In genomic region chr15:94064676-94065313, GRCh38 we compare ENCODE assay signal across 17 cellular contexts.
DNase-seq lines count a peak whose midpoint lies in the region; ATAC-seq, FAIRE-seq and TF ChIP-seq lines count a peak whose summit lies in the region.
"Had no signal": no experiment of that assay in that cellular context is flagged by ENCODE, and none has a peak within 500 bp of the region (broad histone marks: within the 10 kb centered on the region; RNA-seq: fewer than 3 reads in every experiment).

No MANE protein-coding gene starts in this region.

- no peak overlapping the region for H3K4me3 ChIP-seq in HepG2 (replicated peaks in 1 of 3; ENCODE audit: insufficient read depth in 1 of 3, low read depth in 2 of 3, low read length in 3 of 3)
- H3K4me3 ChIP-seq in right lobe of liver = no peak overlapping the region
- no peak overlapping the region for H3K4me3 ChIP-seq in esophagus squamous epithelium
- no peak overlapping the region for H3K4me3 ChIP-seq in muscle layer of colon (ENCODE audit: low read depth in 1 of 2, low read length in 2 of 2)
- H3K4me3 ChIP-seq in WERI-Rb-1 (ENCODE audit: low read depth, low read length) = no peak overlapping the region
- H3K4me3 ChIP-seq: BLaER1 had no signal

- in situ Hi-C loops in HepG2 (cut with HindIII; ENCODE audit: extremely low pct_ligation_motif_present, low pct_unique_long_range_greater_than_20kb) = no loop called here

- peaks cover 2% of the 10 kb centered on the region for H3K4me1 Mint-ChIP-seq in osteocyte (ENCODE audit: unreplicated experiment)
- H3K4me1 Mint-ChIP-seq: CD8-positive, alpha-beta memory T cell had no signal

- H3K27ac Mint-ChIP-seq in osteocyte (ENCODE audit: unreplicated experiment) = no peak overlapping the region
- H3K27ac Mint-ChIP-seq: CD8-positive, alpha-beta memory T cell had no signal

- H3K4me1 ChIP-seq in HepG2 (ENCODE audit: insufficient read depth, low read length) (no peaks in the 10 kb centered on the region), right lobe of liver (no peaks in the 10 kb centered on the region), esophagus squamous epithelium (peaks cover 5 to 43% (median 19%) of the 10 kb centered on the region in 3 donors), muscle layer of colon (ENCODE audit: insufficient read depth, low read length) (peaks cover 11% of the 10 kb centered on the region)
- H3K4me1 ChIP-seq: BLaER1 had no signal

- no peak for TF ChIP-seq CTCF in HepG2 (CRISPR knock-in tag; IDR thresholded peaks at IDR 0.05)
- no peak for TF ChIP-seq CTCF in right lobe of liver (IDR thresholded peaks at IDR 0.05)
- TF ChIP-seq CTCF in esophagus squamous epithelium (IDR thresholded peaks at IDR 0.05) = no peak
- TF ChIP-seq CTCF in WERI-Rb-1 (IDR thresholded peaks at IDR 0.05; ENCODE audit: low read depth, low read length) = no peak
- TF ChIP-seq CTCF in osteocyte (IDR thresholded peaks at IDR 0.05) = no peak

- FAIRE-seq in HepG2 (lab: Jason Lieb, UNC) = no peak
- FAIRE-seq: GM12892, GM19239 had no signal

- H3K27me3 ChIP-seq in HepG2 (ENCODE audit: control insufficient read depth in 1 of 2, insufficient read depth in 2 of 2, low read length in 2 of 2) (no peaks in the 10 kb centered on the region), right lobe of liver (no peaks in the 10 kb centered on the region), esophagus squamous epithelium (no peaks in the 10 kb centered on the region), muscle layer of colon (ENCODE audit: control insufficient read depth in 1 of 2, insufficient read depth in 2 of 2, low read length in 2 of 2) (no peaks in the 10 kb centered on the region), WERI-Rb-1 (ENCODE audit: insufficient read depth, low read depth, severe bottlenecking) (peaks cover 22% of the 10 kb centered on the region)
- H3K27me3 ChIP-seq: BLaER1 had no signal

- no peak overlapping the region for H3K9ac ChIP-seq in HepG2 (ENCODE audit: insufficient read depth, low read depth, low read length)
- H3K9ac ChIP-seq in muscle layer of colon (ENCODE audit: low read length) = no peak overlapping the region
- H3K9ac ChIP-seq: BLaER1 had no signal

- ATAC-seq in HepG2 (no peak), right lobe of liver (no peak)
- ATAC-seq: HCT116 had no signal

- no peak overlapping the region for H3K4me3 Mint-ChIP-seq in osteocyte (ENCODE audit: unreplicated experiment)
- H3K4me3 Mint-ChIP-seq: CD8-positive, alpha-beta memory T cell had no signal

- CTCF ChIA-PET in HepG2 (lab: Yijun Ruan, JAX; ENCODE audit: low intra/inter-chr PET ratio, low total read pairs) = no interaction called here

- TF ChIP-seq EP300 in HepG2 (IDR thresholded peaks at IDR 0.05; ENCODE audit: low read depth in 2 of 2, low read length in 2 of 2) (no peak), HepG2 (CRISPR knock-in tag; IDR thresholded peaks at IDR 0.05; ENCODE audit: borderline replicate concordance) (no peak)

- H3K27me3 Mint-ChIP-seq in osteocyte (ENCODE audit: unreplicated experiment) = peaks cover 50% of the 10 kb centered on the region

- no peak for TF ChIP-seq RAD21 in HepG2 (CRISPR knock-in tag; IDR thresholded peaks at IDR 0.05)

- H3K9me3 ChIP-seq in HepG2 (ENCODE audit: low read length) (no peaks in the 10 kb centered on the region; the same call in 1 of the 2 replicates), right lobe of liver (no peaks in the 10 kb centered on the region), esophagus squamous epithelium (peaks cover 0 to 10% (median 5%) of the 10 kb centered on the region in 3 donors), muscle layer of colon (ENCODE audit: low read length) (peaks cover 4% of the 10 kb centered on the region), WERI-Rb-1 (ENCODE audit: severe bottlenecking) (no peaks in the 10 kb centered on the region)

- peaks cover 8% of the 10 kb centered on the region for H3K36me3 Mint-ChIP-seq in osteocyte (ENCODE audit: unreplicated experiment)

- H3K36me3 ChIP-seq in HepG2 (replicated peaks in 1 of 2; ENCODE audit: control insufficient read depth in 1 of 2, insufficient read depth in 2 of 2, low read length in 2 of 2) (no peaks in the 10 kb centered on the region), right lobe of liver (no peaks in the 10 kb centered on the region), esophagus squamous epithelium (no peaks in the 10 kb centered on the region), muscle layer of colon (ENCODE audit: insufficient read depth, low read length) (no peaks in the 10 kb centered on the region), WERI-Rb-1 (no peaks in the 10 kb centered on the region)
- H3K36me3 ChIP-seq: BLaER1 had no signal

- H3K9me3 Mint-ChIP-seq in osteocyte (ENCODE audit: unreplicated experiment) = peaks cover 5% of the 10 kb centered on the region

- intact Hi-C loops in HepG2 (cut with micrococcal nuclease; ENCODE audit: unreplicated experiment) (no loop called here), right lobe of liver (cut with DNase I) (no loop called here), esophagus squamous epithelium (cut with DNase I) (no loop called here)

- H3K27ac ChIP-seq in HepG2 (ENCODE audit: extremely low read length, insufficient read depth, low read length) (no peak overlapping the region), right lobe of liver (no peak overlapping the region), esophagus squamous epithelium (peak overlapping the region; percentile 45 to 86 (median 67)), muscle layer of colon (ENCODE audit: low read depth, low read length) (peak overlapping the region; percentile 4), WERI-Rb-1 (no peak overlapping the region)
- H3K27ac ChIP-seq: BLaER1 had no signal

- no peak overlapping the region for H2AFZ ChIP-seq in HepG2 (ENCODE audit: low read length)

- DNase-seq in HepG2 (ENCODE audit: low spot score) (no peak), right lobe of liver (no peak), esophagus squamous epithelium (lab: John Stamatoyannopoulos, UW) (no peak), ecto neural progenitor cell (ENCODE audit: low spot score) (no peak), WERI-Rb-1 (no peak), osteocyte (ENCODE audit: extremely low spot score, unreplicated experiment) (no peak)
- DNase-seq: 8988T; AML-193; Caco-2; CD8-positive, alpha-beta memory T cell; DND-41; GDM1 had no signal

- POLR2A ChIA-PET in HepG2 (lab: Yijun Ruan, JAX) = no interaction called here

- TF ChIP-seq POLR2A in HepG2 (IDR thresholded peaks at IDR 0.05; ENCODE audit: insufficient read depth in 1 of 2, low read depth in 2 of 2, low read length in 2 of 2) (no peak), right lobe of liver (IDR thresholded peaks at IDR 0.05) (no peak), esophagus squamous epithelium (IDR thresholded peaks at IDR 0.05) (no peak)

- no peaks in the 10 kb centered on the region for H4K20me1 ChIP-seq in HepG2 (ENCODE audit: insufficient read depth, low read length)
- H4K20me1 ChIP-seq: BLaER1 had no signal

- H3K79me2 ChIP-seq in HepG2 (ENCODE audit: insufficient read depth, low read length) = no peaks in the 10 kb centered on the region

- BruUV-seq in HepG2 (replicated peaks; lab: Mats Ljungman, UMichigan) = no TSS peak

- WGBS in HepG2 (ENCODE audit: low lambda C conversion rate) = 9% methylated on average over 2 of the region's 2 CpGs
- WGBS in right lobe of liver (ENCODE audit: insufficient coverage, low coverage, low lambda C conversion rate, missing lambda C conversion rate) = 71% methylated on average over 2 of the region's 2 CpGs
- 32 to 55% methylated on average over 2 of the region's 2 CpGs for WGBS in esophagus squamous epithelium, 2 donors

- H3K4me2 ChIP-seq in HepG2 (ENCODE audit: low read depth, low read length) = no peak overlapping the region
- H3K4me2 ChIP-seq: BLaER1 had no signal

TF ChIP-seq in HepG2, 621 proteins besides CTCF, POLR2A, EP300 and RAD21:
- TF ChIP-seq CEBPB (IDR thresholded peaks at IDR 0.05; ENCODE audit: borderline replicate concordance, low read depth, low read length) (peak; percentile 35), ZNF142 (CRISPR knock-in tag; IDR thresholded peaks at IDR 0.05) (no peak)
TF ChIP-seq in HepG2: peak in this region for 1.

Comparison
In these comparisons a context has a peak if more than half of its experiments do, and no peak if none do; other contexts are left out.
1. H3K27ac ChIP-seq: peak in esophagus squamous epithelium (4 of 4) and muscle layer of colon (single experiment); none in HepG2 (single experiment), right lobe of liver (0 of 3) and WERI-Rb-1 (single experiment).